ENCODE assay signal across 8 cellular contexts in genomic region chr7:43758861-43759683, GRCh38. TPM values are rescaled to one million over a fixed set of nuclear protein-coding genes. Genes with fewer than 3 reads are reported as not detected.
DNase-seq lines count a peak whose midpoint lies in the region; ATAC-seq, FAIRE-seq and TF ChIP-seq lines count a peak whose summit lies in the region.

No MANE protein-coding gene starts in this region.

- H3K9me3 ChIP-seq in ES-I3 (ENCODE audit: control insufficient read depth, insufficient read depth, low read length) (no peaks in the 10 kb centered on the region), left lung (no peaks in the 10 kb centered on the region)

- peak; percentile 50 for DNase-seq in HTR-8/SVneo (ENCODE audit: insufficient read length, low spot score)
- peak; percentile 49 for DNase-seq in WTC11 (ENCODE audit: low spot score)
- DNase-seq in choroid plexus epithelial cell (ENCODE audit: low read depth) = peak; percentile 37
- peak in 1 of 2 donors; percentile 90 for DNase-seq in left lung
- peak in 2 of 3 experiments; percentile 23 to 42 for DNase-seq in stimulated activated CD4-positive, alpha-beta T cell treated with anti-CD3 and anti-CD28 coated beads, TNF-alpha, amount 100 ng/mL, for 24 hours (ENCODE audit: low read depth in 3 of 3)
- no peak for DNase-seq in COLO829 (ENCODE audit: low spot score)

- CTCF ChIA-PET in WTC11 (lab: Charles Lee) = interaction anchor here (0.8 to 1.7 kb wide), 6 partner anchors 37 to 176 kb away, joined by 3 to 17 read pairs (median 4); partner anchors contain the start of gene STK17A

- peak overlapping the region; percentile 77 to 89 for H3K27ac ChIP-seq in left lung

- H3K27me3 ChIP-seq in left lung = no peaks in the 10 kb centered on the region

- H3K27ac Mint-ChIP-seq in WTC11 = no peak overlapping the region

- H3K4me1 ChIP-seq in ES-I3 (ENCODE audit: insufficient read depth, low read length) (peaks cover 15% of the 10 kb centered on the region), left lung (peaks cover 18 to 87% of the 10 kb centered on the region in 2 donors)

- no peak for FAIRE-seq in HTR-8/SVneo (lab: Jason Lieb, UNC)

- H3K9ac ChIP-seq in ES-I3 (ENCODE audit: low read depth, low read length) = peak overlapping the region; percentile 78

- no peaks in the 10 kb centered on the region for H3K36me3 ChIP-seq in ES-I3 (ENCODE audit: insufficient read depth, low read length)
- H3K36me3 ChIP-seq in left lung = no peaks in the 10 kb centered on the region

- peak overlapping the region; percentile 72 for H3K4me3 Mint-ChIP-seq in WTC11

- H3K27me3 Mint-ChIP-seq in WTC11 (ENCODE audit: low read depth) = peaks cover 34% of the 10 kb centered on the region

- POLR2A ChIA-PET in WTC11 (lab: Charles Lee) = interaction anchor here (0.5 to 1.6 kb wide), 3 partner anchors 10 to 1505 kb away, joined by 3 to 4 read pairs (median 4); partner anchors contain the start of gene STK17A

- peaks cover 31% of the 10 kb centered on the region for H3K4me1 Mint-ChIP-seq in WTC11

- H3K9me3 Mint-ChIP-seq in WTC11 = no peaks in the 10 kb centered on the region

- intact Hi-C loops in left lung (cut with DNase I) = no loop called here

- peak overlapping the region; percentile 72 for H3K4me3 ChIP-seq in choroid plexus epithelial cell (ENCODE audit: low read depth, low read length)
- peak overlapping the region; percentile 73 to 80 for H3K4me3 ChIP-seq in left lung

- TF ChIP-seq CTCF in WTC11 (IDR thresholded peaks at IDR 0.05) = no peak
- no peak for TF ChIP-seq CTCF in choroid plexus epithelial cell (conservative IDR thresholded peaks at IDR 0.05; ENCODE audit: low read depth, low read length)
- no peak for TF ChIP-seq CTCF in left lung (IDR thresholded peaks at IDR 0.05)

- peak; percentile 61 for ATAC-seq in GM21390 (IDR thresholded peaks at IDR 0.05; ENCODE audit: unreplicated experiment)
- peak; percentile 64 for ATAC-seq in WTC11
- peak; percentile 77 for ATAC-seq in left lung

- no peaks in the 10 kb centered on the region for H3K36me3 Mint-ChIP-seq in WTC11

TF ChIP-seq in WTC11, 78 proteins besides CTCF, POLR2A, EP300 and RAD21:
- TF ChIP-seq CBFB (CRISPR knock-in tag; IDR thresholded peaks at IDR 0.05; ENCODE audit: low read depth) (no peak), EMX1 (CRISPR knock-in tag; IDR thresholded peaks at IDR 0.05) (no peak), USF1 (CRISPR knock-in tag; IDR thresholded peaks at IDR 0.05) (no peak), HMGA2 (CRISPR knock-in tag; IDR thresholded peaks at IDR 0.05) (no peak), ZNF219 (CRISPR knock-in tag; IDR thresholded peaks at IDR 0.05; ENCODE audit: borderline replicate concordance) (no peak), NFE2L1 (CRISPR knock-in tag; IDR thresholded peaks at IDR 0.05) (no peak)

RNA-seq across cellular contexts. Expression of gene BLVRA, which starts 0.6 kb away (rescaled TPM):
- total RNA-seq in WTC11 (2021) (31.9 to 35.5 TPM (median 33.7 TPM) in 3 replicates), left lung (10 to 100 TPM; 78.1 to 83.8 TPM)

RNA-seq across cellular contexts. Expression of gene COA1, which starts 29.7 kb away (rescaled TPM):
- total RNA-seq in WTC11 (2021) (132 to 148 TPM (median 146 TPM) in 3 replicates), left lung (10 to 100 TPM; 41.5 to 43.8 TPM)
